17 cellular contexts compared by ENCODE assay signal in genomic region chr12:114096461-114096860, GRCh38.
"Had no signal": no experiment of that assay in that cellular context is flagged by ENCODE, and none has a peak within 500 bp of the region (broad histone marks: within the 10 kb centered on the region; RNA-seq: fewer than 3 reads in every experiment).

No MANE protein-coding gene starts in this region.

- FAIRE-seq: endothelial cell of umbilical vein, TTC549 had no signal

- DNase-seq: activated CD4-positive, alpha-beta T cell treated with anti-CD3 and anti-CD28 coated beads, Interleukin-2, amount 50 U/mL, for 4 hours; activated effector memory CD4-positive, alpha-beta T cell treated with anti-CD3 and anti-CD28 coated beads, Interleukin-2, amount 50 U/mL, for 16 hours; activated T-cell treated with anti-CD3 and anti-CD28 coated beads, Interleukin-2, amount 50 U/mL, for 72 hours; effector memory CD4-positive, alpha-beta T cell; mesenchymal stem cell; mucosa of descending colon; naive thymus-derived CD4-positive, alpha-beta T cell; stimulated activated naive CD8-positive, alpha-beta T cell treated with anti-CD3 and anti-CD28 coated beads, Interleukin-15, Interleukin-2, amounts not matched to agents 100 U/mL and 50 U/mL, for 24 hours; uterus had no signal

- H3K36me3 ChIP-seq: ascending aorta, breast epithelium, esophagus muscularis mucosa, neural progenitor cell, tibial nerve, uterus had no signal

- H3K4me3 ChIP-seq: ascending aorta, breast epithelium, esophagus muscularis mucosa, mucosa of descending colon, neural progenitor cell, skin epidermis, tibial nerve, uterus had no signal

- ATAC-seq: activated T-cell treated with anti-CD3 and anti-CD28 coated beads, Interleukin-2, amount 50 U/mL, for 72 hours; mucosa of descending colon; naive thymus-derived CD4-positive, alpha-beta T cell; stimulated activated naive CD8-positive, alpha-beta T cell treated with anti-CD3 and anti-CD28 coated beads, Interleukin-15, Interleukin-2, amounts not matched to agents 100 U/mL and 50 U/mL, for 24 hours had no signal

- H3K27me3 ChIP-seq: ascending aorta, breast epithelium, esophagus muscularis mucosa, tibial nerve, uterus had no signal
